Comparison of ENCODE assay signal across 16 cellular contexts in the genomic region with DNA sequence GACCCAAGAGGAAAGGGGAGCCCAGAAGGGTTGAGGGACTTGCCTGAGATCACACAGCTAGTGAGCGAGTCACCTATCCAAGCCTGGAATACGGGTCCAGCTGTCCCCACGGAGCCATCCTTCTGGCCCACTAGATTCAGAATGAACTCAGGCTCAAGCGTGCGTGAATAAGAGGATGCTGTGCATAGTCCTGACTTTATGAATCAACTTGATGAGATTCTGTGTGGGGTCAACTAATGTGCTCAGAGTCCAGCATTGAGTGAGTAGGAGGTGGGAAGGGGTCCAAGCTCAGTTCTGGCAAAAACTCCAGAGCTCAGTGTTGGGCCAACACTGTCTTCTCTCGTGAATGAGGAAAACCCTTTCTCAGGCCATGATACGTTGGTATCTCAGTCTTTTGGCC. TPM values are rescaled to one million over a fixed set of nuclear protein-coding genes. Genes with fewer than 3 reads are reported as not detected.
DNase-seq lines count a peak whose midpoint lies in the region; ATAC-seq, FAIRE-seq and TF ChIP-seq lines count a peak whose summit lies in the region.
"Had no signal": no experiment of that assay in that cellular context is flagged by ENCODE, and none has a peak within 500 bp of the region (broad histone marks: within the 10 kb centered on the region; RNA-seq: fewer than 3 reads in every experiment).

No MANE protein-coding gene starts in this region.

- H2AK5ac ChIP-seq in H1 (ENCODE audit: low read depth, low read length): 0 out of 2 replicates have a peak overlapping the region, but pooled peaks have one; percentile 17

- DNase-seq in T-helper 17 cell (no peak), H1 (ENCODE audit: low read depth in 1 of 2, low spot score in 2 of 2) (no peak), memory B cell (ENCODE audit: low spot score in 2 of 2) (no peak), thoracic aorta (ENCODE audit: low spot score) (no peak), dedifferentiated amniotic fluid mesenchymal stem cell (ENCODE audit: extremely low spot score) (no peak), NCI-H2029 treated with DMSO at 0.1 percent for 48 hours (lab: John Stamatoyannopoulos, UW) (no peak)
- DNase-seq: activated B cell treated with CpG ODN at 0.5 μM for 24 hours; activated naive CD4-positive, alpha-beta T cell; AML-193; esophagus squamous epithelium; H7; NCI-H1694 treated with DMSO at 0.1 percent for 48 hours; SHP77 had no signal

- no peak overlapping the region for H2BK20ac ChIP-seq in H1 (ENCODE audit: low read length)

- no peak overlapping the region for H2BK15ac ChIP-seq in H1 (ENCODE audit: low read length)

- TF ChIP-seq POLR2A in H1 (IDR thresholded peaks at IDR 0.05; ENCODE audit: control extremely low read depth in 1 of 2, low read depth in 2 of 2, low read length in 2 of 2): no peak

- no peak overlapping the region for H3K4me2 ChIP-seq in H1 (ENCODE audit: insufficient read depth in 1 of 2, low read depth in 2 of 2, low read length in 2 of 2)
- H3K4me2 ChIP-seq: hepatocyte had no signal

- H3K27ac Mint-ChIP-seq in T-helper 17 cell (peak overlapping the region; percentile 66), memory B cell (peak overlapping the region; percentile 79)
- H3K27ac Mint-ChIP-seq: T-helper 1 cell treated with Interleukin-12 subunit alpha and Interleukin-12 subunit beta and Interleukin-4 antibody, amounts not matched to agents 30 μg/mL and 1 μg/mL, for 36 hours had no signal

- H3K23me2 ChIP-seq in H1 (ENCODE audit: low read depth, low read length): no peaks in the 10 kb centered on the region

- H3K27me3 ChIP-seq in H1 (replicated peaks in 1 of 4; ENCODE audit: control insufficient read depth in 3 of 4, extremely low read depth in 1 of 4, insufficient read depth in 3 of 4, low read length in 3 of 4) (no peaks in the 10 kb centered on the region), thoracic aorta (replicated peaks; ENCODE audit: insufficient read depth) (no peaks in the 10 kb centered on the region)
- H3K27me3 ChIP-seq: esophagus squamous epithelium, hepatocyte had no signal

- FAIRE-seq in H1 (lab: Jason Lieb, UNC): no peak

- H3K9me3 ChIP-seq in T-helper 17 cell (ENCODE audit: control insufficient read depth, low read length, poor library complexity, severe bottlenecking): no peaks in the 10 kb centered on the region
- H3K9me3 ChIP-seq in H1 (ENCODE audit: insufficient read depth in 2 of 2, low read depth in 1 of 2, low read length in 1 of 2): no peaks in the 10 kb centered on the region
- H3K9me3 ChIP-seq in thoracic aorta: no peaks in the 10 kb centered on the region
- H3K9me3 ChIP-seq: esophagus squamous epithelium had no signal

- H3K9ac ChIP-seq in H1 (replicated peaks in 1 of 4; ENCODE audit: extremely low read depth in 1 of 4, low read depth in 3 of 4, low read length in 3 of 4): no peak overlapping the region

- peaks cover 5% of the 10 kb centered on the region; the same call in 1 of the 2 replicates for H3K79me1 ChIP-seq in H1 (ENCODE audit: low read depth, low read length)

- H3K27me3 Mint-ChIP-seq in T-helper 17 cell: no peaks in the 10 kb centered on the region
- H3K27me3 Mint-ChIP-seq in memory B cell: no peaks in the 10 kb centered on the region
- H3K27me3 Mint-ChIP-seq: activated B cell treated with CpG ODN at 0.5 μM for 24 hours had no signal

- H3K18ac ChIP-seq in H1 (ENCODE audit: extremely low read depth, low read length): no peak overlapping the region

- no peak overlapping the region for H2BK120ac ChIP-seq in H1 (replicated peaks; ENCODE audit: low read depth, low read length)

- H4K8ac ChIP-seq in H1 (ENCODE audit: extremely low read depth, insufficient read depth, low read length): no peak overlapping the region

- POLR2A ChIA-PET in H1 (lab: Charles Lee; ENCODE audit: partially characterized antibody): interaction anchor here (0.6 kb wide), 1 partner anchor 10 kb away, joined by 3 read pairs; no protein-coding TSS in a partner anchor

- no peaks in the 10 kb centered on the region for H4K20me1 ChIP-seq in H1 (replicated peaks in 1 of 2; ENCODE audit: control insufficient read depth in 1 of 2, insufficient read depth in 2 of 2, low read length in 2 of 2)

- no peak overlapping the region for H2AFZ ChIP-seq in H1 (ENCODE audit: low read length)
- H2AFZ ChIP-seq: hepatocyte had no signal

- no peak overlapping the region for H3K14ac ChIP-seq in H1 (ENCODE audit: insufficient read length)

- no peak overlapping the region for H2BK12ac ChIP-seq in H1 (ENCODE audit: low read depth, low read length)

- CTCF ChIA-PET in H1 (lab: Charles Lee; ENCODE audit: partially characterized antibody): interaction anchor here (0.8 to 1.8 kb wide), 5 partner anchors 10 to 199 kb away, joined by 3 to 6 read pairs (median 4); a partner anchor contains a TSS

- no peak overlapping the region for H2BK5ac ChIP-seq in H1 (ENCODE audit: low read depth, low read length)

- no peaks in the 10 kb centered on the region for H3K79me2 ChIP-seq in H1 (ENCODE audit: control insufficient read depth in 1 of 2, insufficient read depth in 2 of 2, low read length in 2 of 2)
- H3K79me2 ChIP-seq: hepatocyte had no signal

- H3K4me1 ChIP-seq in H1 (replicated peaks in 1 of 4; ENCODE audit: control insufficient read depth in 3 of 4, insufficient read depth in 4 of 4, low read length in 3 of 4): peaks cover 0 to 3% (median 0%) of the 10 kb centered on the region in 4 experiments; a peak in 2 of 7 replicates
- peaks cover 13 to 32% of the 10 kb centered on the region in 2 donors for H3K4me1 ChIP-seq in thoracic aorta (ENCODE audit: control insufficient read depth in 1 of 2, low read depth in 2 of 2)

- H3K4me1 Mint-ChIP-seq in T-helper 17 cell (peaks cover 31% of the 10 kb centered on the region), memory B cell (peaks cover 51% of the 10 kb centered on the region)

- TF ChIP-seq EP300 in H1 (IDR thresholded peaks at IDR 0.05; ENCODE audit: borderline replicate concordance in 1 of 2, low read depth in 2 of 2, low read length in 2 of 2): no peak

- no peak for TF ChIP-seq CTCF in H1 (IDR thresholded peaks at IDR 0.05; ENCODE audit: control extremely low read depth in 1 of 3, insufficient read depth in 1 of 3, low read depth in 1 of 3, low read length in 3 of 3)
- no peak for TF ChIP-seq CTCF in thoracic aorta (IDR thresholded peaks at IDR 0.05)

- no peak overlapping the region for H4K5ac ChIP-seq in H1 (ENCODE audit: insufficient read length, low read depth, low read length)

- H3K4me3 Mint-ChIP-seq in T-helper 17 cell: no peak overlapping the region
- no peak overlapping the region for H3K4me3 Mint-ChIP-seq in memory B cell
- H3K4me3 Mint-ChIP-seq: activated B cell treated with CpG ODN at 0.5 μM for 24 hours; T-helper 1 cell treated with Interleukin-12 subunit alpha and Interleukin-12 subunit beta and Interleukin-4 antibody, amounts not matched to agents 30 μg/mL and 1 μg/mL, for 36 hours had no signal

- H3K56ac ChIP-seq in H1 (replicated peaks; ENCODE audit: insufficient read length, low read depth, low read length): no peak overlapping the region

- H3K23ac ChIP-seq in H1 (ENCODE audit: insufficient read length): no peak overlapping the region

- WGBS in H1 (ENCODE audit: extremely low coverage in 1 of 2, insufficient coverage in 1 of 2, insufficient read length in 1 of 2, insufficient replicate concordance in 2 of 2, low coverage in 1 of 2, low lambda C conversion rate in 2 of 2, missing lambda C conversion rate in 1 of 2), 2 experiments: 88% methylated on average over 7 of the region's 7 CpGs; no CpG with 5 or more reads in 1 of the 2 experiments

- no peak overlapping the region for H4K91ac ChIP-seq in H1 (replicated peaks; ENCODE audit: insufficient read length, low read length)

- no peaks in the 10 kb centered on the region for H3K9me3 Mint-ChIP-seq in memory B cell
- H3K9me3 Mint-ChIP-seq: activated B cell treated with CpG ODN at 0.5 μM for 24 hours; T-helper 1 cell treated with Interleukin-12 subunit alpha and Interleukin-12 subunit beta and Interleukin-4 antibody, amounts not matched to agents 30 μg/mL and 1 μg/mL, for 36 hours had no signal

- ATAC-seq in T-helper 17 cell (no peak), memory B cell (ENCODE audit: low read depth) (no peak), thoracic aorta (ENCODE audit: insufficient number of reproducible peaks, low FRiP score, low read depth) (peak; percentile 21), GM21619 (IDR thresholded peaks at IDR 0.05; ENCODE audit: unreplicated experiment) (no peak)

- no peak overlapping the region for H3K4ac ChIP-seq in H1 (replicated peaks; ENCODE audit: insufficient read length, low read depth, low read length)

- no peak overlapping the region for H3K27ac ChIP-seq in H1 (ENCODE audit: low read depth, low read length)
- peak overlapping the region; percentile 22 to 66 for H3K27ac ChIP-seq in thoracic aorta
- H3K27ac ChIP-seq: esophagus squamous epithelium, hepatocyte had no signal

- no peak overlapping the region for H3K4me3 ChIP-seq in H1 (ENCODE audit: extremely low read depth in 1 of 4, insufficient read depth in 2 of 4, low read depth in 3 of 4, low read length in 4 of 4)
- peak overlapping the region; percentile 43 for H3K4me3 ChIP-seq in thoracic aorta
- H3K4me3 ChIP-seq: esophagus squamous epithelium, hepatocyte had no signal

- no peak for TF ChIP-seq RAD21 in H1 (IDR thresholded peaks at IDR 0.05 in 1 of 2, conservative IDR thresholded peaks at IDR 0.05 in 1 of 2; ENCODE audit: low read depth in 2 of 2, low read length in 2 of 2)

- H3K36me3 ChIP-seq in H1 (ENCODE audit: control insufficient read depth in 2 of 4, insufficient read depth in 4 of 4, low read length in 3 of 4) (no peaks in the 10 kb centered on the region), thoracic aorta (no peaks in the 10 kb centered on the region)
- H3K36me3 ChIP-seq: esophagus squamous epithelium had no signal

- H3K36me3 Mint-ChIP-seq in T-helper 17 cell (ENCODE audit: low read depth) (peaks cover 2% of the 10 kb centered on the region), memory B cell (peaks cover 3% of the 10 kb centered on the region)

TF ChIP-seq in H1, 55 proteins besides CTCF, POLR2A, EP300 and RAD21 (continues in another document):
- TF ChIP-seq KDM4A (IDR thresholded peaks at IDR 0.05; ENCODE audit: low read depth, low read length, severe bottlenecking) (no peak), EGR1 (IDR thresholded peaks at IDR 0.05; ENCODE audit: borderline replicate concordance, low read depth, low read length) (no peak), JUN (IDR thresholded peaks at IDR 0.05; ENCODE audit: low read depth, low read length) (no peak), TCF12 (IDR thresholded peaks at IDR 0.05; ENCODE audit: low read depth, low read length) (no peak)

RNA-seq across cellular contexts. Expression of a gene that starts 41.4 kb away (rescaled TPM):
- 10 to 100 TPM; 31.1 to 47.3 TPM for total RNA-seq in T-helper 17 cell
- total RNA-seq in H1 (2021; fragmentation: NEBNext Ultra II Directional; extraction: Animal tissue kit (Norgen Biotek cat#: 25700)): 8.9 and 10.6 TPM in 2 replicates
- 3.5 and 3.6 TPM in 2 replicates for polyA plus RNA-seq in H1 (2011; rRNA removed)
- polyA plus RNA-seq in H1 (2011; cell fraction: cytosol; rRNA removed): 4.5 TPM
- 4.1 TPM for polyA plus RNA-seq in H1 (2011; cell fraction: nucleus; rRNA removed)
- 6.4 to 8.3 TPM (median 6.7 TPM) in 4 replicates for polyA plus RNA-seq in H1 (2012, experiment 1 of 2)
- polyA plus RNA-seq in H1 (2012, experiment 2 of 2): 2.7 TPM
- polyA plus RNA-seq in H1 (2013, experiment 1 of 2): 4.8 TPM
- polyA plus RNA-seq in H1 (2013, experiment 2 of 2): 4.6 TPM
- 6.3 and 6.8 TPM in 2 replicates for polyA minus RNA-seq in H1 (2011; rRNA and poly(A)+ RNA removed)
- polyA minus RNA-seq in H1 (2011; cell fraction: cytosol; rRNA and poly(A)+ RNA removed): 4.6 TPM
- 4.8 TPM for polyA minus RNA-seq in H1 (2011; cell fraction: nucleus; rRNA and poly(A)+ RNA removed)
- 10 to 100 TPM in 1 of 2 donors, 1 to 10 TPM in 1; 8.7 to 11.2 TPM for total RNA-seq in thoracic aorta
